Comparison of ENCODE assay signal across 26 cellular contexts in the genomic region with DNA sequence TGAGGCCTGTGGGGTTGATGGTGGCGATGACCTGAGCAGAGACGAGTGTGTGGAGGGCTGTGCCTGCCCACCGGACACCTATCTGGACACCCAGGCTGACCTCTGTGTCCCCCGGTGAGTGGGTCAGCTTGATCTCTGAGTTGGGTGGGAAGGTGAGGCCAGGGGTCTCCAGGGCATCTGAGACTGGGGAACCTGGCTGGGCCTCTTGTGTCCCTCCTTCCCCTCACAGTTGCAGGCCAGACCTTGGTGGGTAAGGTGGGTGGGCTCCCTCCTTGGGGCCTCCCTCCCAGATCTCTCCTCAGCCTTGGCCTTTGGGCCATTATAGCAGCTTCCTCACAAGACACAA. TPM values are rescaled to one million over a fixed set of nuclear protein-coding genes. Genes with fewer than 3 reads are reported as not detected.
"Had no signal": no experiment of that assay in that cellular context is flagged by ENCODE, and none has a peak within 500 bp of the region (broad histone marks: within the 10 kb centered on the region; RNA-seq: fewer than 3 reads in every experiment).

No MANE protein-coding gene starts in this region.

- DNase-seq: cortex of kidney; effector memory CD4-positive, alpha-beta T cell; gastrocnemius medialis; heart right ventricle; hypothalamus; left ventricle myocardium superior; mesenchymal stem cell; midbrain; naive B cell; psoas muscle; retina; spleen; stimulated activated CD4-positive, alpha-beta T cell treated with anti-CD3 and anti-CD28 coated beads, Interleukin-15, amount 100 ng/mL, for 24 hours; stimulated activated CD4-positive, alpha-beta T cell treated with anti-CD3 and anti-CD28 coated beads, Interleukin-1b, Interleukin-23, amount 100 ng/mL, for 48 hours; stimulated activated CD4-positive, alpha-beta T cell treated with anti-CD3 and anti-CD28 coated beads, Interleukin-4, amount 100 ng/mL, for 24 hours; tibial artery; upper lobe of right lung had no signal

- H3K9me3 ChIP-seq: esophagus muscularis mucosa, gastrocnemius medialis, heart right ventricle, psoas muscle, right lobe of liver, spleen, tibial artery, upper lobe of right lung had no signal

- ATAC-seq: gastrocnemius medialis; heart right ventricle; left ventricle myocardium superior; psoas muscle; right lobe of liver; stimulated activated memory B cell treated with anti-CD40 and anti-IgM and Interleukin-4, amounts not matched to agents 10 μg/mL and 1 μg/mL and 100 μg/mL, for 72 hours; upper lobe of right lung had no signal

- H3K27ac ChIP-seq: dorsolateral prefrontal cortex, epithelial cell of prostate, esophagus muscularis mucosa, gastrocnemius medialis, heart right ventricle, psoas muscle, right lobe of liver, spleen, tibial artery, upper lobe of right lung had no signal

- H3K36me3 ChIP-seq: esophagus muscularis mucosa, gastrocnemius medialis, heart right ventricle, right lobe of liver, spleen, tibial artery, upper lobe of right lung had no signal

- H3K4me1 ChIP-seq: esophagus muscularis mucosa, gastrocnemius medialis, heart right ventricle, psoas muscle, right lobe of liver, spleen, tibial artery, upper lobe of right lung had no signal

- H3K4me3 ChIP-seq: dorsolateral prefrontal cortex, esophagus muscularis mucosa, gastrocnemius medialis, heart right ventricle, lung, psoas muscle, right lobe of liver, spleen, tibial artery, upper lobe of right lung had no signal

- H3K27me3 ChIP-seq: gastrocnemius medialis, right lobe of liver had no signal

RNA-seq across cellular contexts. Expression of a gene that starts 27.7 kb away (rescaled TPM):
- total RNA-seq: esophagus muscularis mucosa, fibroblast of villous mesenchyme, gastrocnemius medialis, heart right ventricle, left ventricle myocardium superior, omental fat pad, psoas muscle, right lobe of liver, spleen, upper lobe of right lung had no signal
- polyA plus RNA-seq: heart right ventricle, lung, psoas muscle, spleen had no signal

RNA-seq across cellular contexts. Expression of a gene that starts 30.6 kb away (rescaled TPM):
- total RNA-seq: esophagus muscularis mucosa, fibroblast of villous mesenchyme, psoas muscle, skeletal muscle tissue, spleen, upper lobe of right lung had no signal
